Comparison of ENCODE assay signal across 27 cellular contexts in the genomic region with DNA sequence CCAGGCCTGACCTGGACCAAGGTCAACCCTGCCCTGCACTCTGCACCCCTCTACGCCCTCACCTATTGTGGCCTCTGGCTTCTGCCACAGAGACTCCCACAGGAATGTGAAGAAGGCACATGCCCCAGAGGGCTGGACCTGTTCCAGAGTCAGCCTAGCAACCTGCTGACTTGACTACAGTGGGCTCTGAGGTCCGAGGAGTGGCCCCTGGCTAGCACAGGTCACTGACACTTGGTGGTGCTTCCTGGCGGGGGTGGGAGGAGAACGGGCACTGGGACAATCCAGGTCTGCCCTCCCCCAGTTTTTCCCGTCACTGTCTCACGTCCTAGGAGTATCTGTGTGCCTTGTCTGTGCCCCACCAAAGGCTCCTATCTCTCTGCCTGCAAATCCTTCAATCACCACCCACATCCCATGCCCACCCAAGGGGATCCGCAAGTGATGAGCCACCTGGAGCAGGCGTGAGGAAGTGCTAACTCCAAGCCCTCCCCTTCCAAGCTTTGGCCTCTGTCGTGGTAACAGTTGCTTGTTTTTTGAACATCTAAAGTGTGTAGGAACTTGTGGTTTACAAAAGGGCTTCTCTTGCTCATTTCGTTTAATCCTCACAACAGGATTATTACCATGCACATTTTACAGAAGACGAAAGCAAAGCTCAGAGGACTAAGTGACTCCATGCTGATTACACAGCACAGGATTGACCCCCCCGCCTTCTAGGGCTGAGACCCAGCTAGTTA.
DNase-seq lines count a peak whose midpoint lies in the region; ATAC-seq and TF ChIP-seq lines count a peak whose summit lies in the region.
"Had no signal": no experiment of that assay in that cellular context is flagged by ENCODE, and none has a peak within 500 bp of the region (broad histone marks: within the 10 kb centered on the region; RNA-seq: fewer than 3 reads in every experiment).

No MANE protein-coding gene starts in this region.

- peaks cover 10% of the 10 kb centered on the region in 2 donors for H3K27me3 Mint-ChIP-seq in natural killer cell treated with Interleukin-12 subunit alpha and Interleukin-12 subunit beta and Interleukin-15 and Interleukin-18, amount 100 ng/mL, for 72 hours
- peaks cover 0 to 6% of the 10 kb centered on the region in 2 donors for H3K27me3 Mint-ChIP-seq in natural killer cell (ENCODE audit: low read depth in 2 of 2)

- TF ChIP-seq CTCF in natural killer cell (IDR thresholded peaks at IDR 0.05), result no peak

- H3K4me3 Mint-ChIP-seq in natural killer cell treated with Interleukin-12 subunit alpha and Interleukin-12 subunit beta and Interleukin-15 and Interleukin-18, amount 100 ng/mL, for 72 hours, result no peak overlapping the region
- H3K4me3 Mint-ChIP-seq in natural killer cell, result no peak overlapping the region
- H3K4me3 Mint-ChIP-seq: activated CD8-positive, alpha-beta T cell treated with anti-CD3 and anti-CD28 coated beads, Interleukin-2, amount 10 ng/mL, durations not matched to agents 7 days and 5 days; CD4-positive, alpha-beta T cell had no signal

- peak; percentile 3 to 7 for ATAC-seq in natural killer cell treated with Interleukin-12 subunit alpha and Interleukin-12 subunit beta and Interleukin-15 and Interleukin-18, amount 100 ng/mL, for 72 hours
- no peak for ATAC-seq in natural killer cell
- no peak for ATAC-seq in left lobe of liver
- no peak for ATAC-seq in GM21825 (IDR thresholded peaks at IDR 0.05; ENCODE audit: unreplicated experiment)
- ATAC-seq: activated CD8-positive, alpha-beta T cell treated with anti-CD3 and anti-CD28 coated beads, Interleukin-2, amount 10 ng/mL, durations not matched to agents 7 days and 5 days; foreskin keratinocyte had no signal

- peaks cover 3% of the 10 kb centered on the region for H3K9me3 Mint-ChIP-seq in natural killer cell treated with Interleukin-12 subunit alpha and Interleukin-12 subunit beta and Interleukin-15 and Interleukin-18, amount 100 ng/mL, for 72 hours
- H3K9me3 Mint-ChIP-seq in natural killer cell, result no peaks in the 10 kb centered on the region
- H3K9me3 Mint-ChIP-seq: CD4-positive, alpha-beta T cell had no signal

- no peak for DNase-seq in natural killer cell treated with Interleukin-12 subunit alpha and Interleukin-12 subunit beta and Interleukin-15 and Interleukin-18, amount 100 ng/mL, for 72 hours (ENCODE audit: low spot score)
- no peak for DNase-seq in natural killer cell
- peak; percentile 60 for DNase-seq in RPMI7951 (ENCODE audit: low read depth)
- peak; percentile 42 for DNase-seq in left lobe of liver (ENCODE audit: low spot score)
- DNase-seq in HK-2 (ENCODE audit: unreplicated experiment), result no peak
- no peak for DNase-seq in NCI-H69 (lab: John Stamatoyannopoulos, UW)
- no peak for DNase-seq in NCI-H2107 (lab: John Stamatoyannopoulos, UW)
- DNase-seq: activated CD4-positive, CD25-positive, alpha-beta regulatory T cell treated with anti-CD3 and anti-CD28 coated beads, Interleukin-2, amount 50 U/mL, for 72 hours; activated CD8-positive, alpha-beta T cell treated with anti-CD3 and anti-CD28 coated beads, Interleukin-2, amount 10 ng/mL, durations not matched to agents 7 days and 5 days; activated naive CD4-positive, alpha-beta T cell treated with anti-CD3 and anti-CD28 coated beads, Interleukin-2, amount 50 U/mL, for 16 hours; activated T-cell treated with anti-CD3 and anti-CD28 coated beads, Interleukin-2, amount 50 U/mL, for 48 hours; anterior cingulate cortex; CD4-positive, alpha-beta T cell; central memory CD4-positive, alpha-beta T cell; DMS 273 treated with DMSO at 0.1 percent for 48 hours; foreskin keratinocyte; GDM1; hypothalamus; KBM-7; NCI-H187; NCI-H2227 treated with DMSO at 0.1 percent for 48 hours; NCI-H774; nucleus accumbens; SIG-M5; stomach; trophoblast cell had no signal

- no peaks in the 10 kb centered on the region for H3K36me3 Mint-ChIP-seq in natural killer cell treated with Interleukin-12 subunit alpha and Interleukin-12 subunit beta and Interleukin-15 and Interleukin-18, amount 100 ng/mL, for 72 hours
- H3K36me3 Mint-ChIP-seq in natural killer cell, result no peaks in the 10 kb centered on the region

- no peaks in the 10 kb centered on the region for H3K4me1 Mint-ChIP-seq in natural killer cell treated with Interleukin-12 subunit alpha and Interleukin-12 subunit beta and Interleukin-15 and Interleukin-18, amount 100 ng/mL, for 72 hours (ENCODE audit: low read depth in 2 of 2)
- H3K4me1 Mint-ChIP-seq in natural killer cell, result no peaks in the 10 kb centered on the region

- intact Hi-C loops in natural killer cell (cut with micrococcal nuclease), result no loop called here

- H3K27ac Mint-ChIP-seq in natural killer cell treated with Interleukin-12 subunit alpha and Interleukin-12 subunit beta and Interleukin-15 and Interleukin-18, amount 100 ng/mL, for 72 hours, result no peak overlapping the region
- no peak overlapping the region for H3K27ac Mint-ChIP-seq in natural killer cell
- H3K27ac Mint-ChIP-seq: activated CD8-positive, alpha-beta T cell treated with anti-CD3 and anti-CD28 coated beads, Interleukin-2, amount 10 ng/mL, durations not matched to agents 7 days and 5 days; CD4-positive, alpha-beta T cell had no signal

Comparison
In these comparisons a context has a peak if more than half of its experiments do, and no peak if none do; other contexts are left out.
1. ATAC-seq: peak in natural killer cell treated with Interleukin-12 subunit alpha and Interleukin-12 subunit beta and Interleukin-15 and Interleukin-18, amount 100 ng/mL, for 72 hours (2 of 2); none in natural killer cell (0 of 3), left lobe of liver (single experiment) and GM21825 (single experiment).
2. DNase-seq: peak in RPMI7951 (single experiment) and left lobe of liver (single experiment); none in natural killer cell treated with Interleukin-12 subunit alpha and Interleukin-12 subunit beta and Interleukin-15 and Interleukin-18, amount 100 ng/mL, for 72 hours (single experiment), natural killer cell (single experiment), HK-2 (single experiment), NCI-H69 (single experiment) and NCI-H2107 (single experiment).